Comparison of ENCODE assay signal across 1 cellular context in genomic region chr22:19986410-19987341, GRCh38.
A peak's percentile ranks its signal among the peaks of the same experiment; 100 is the strongest.
TF ChIP-seq lines count a peak whose summit lies in the region.

No MANE protein-coding gene starts in this region.

TF ChIP-seq in SK-N-SH, 30 proteins besides CTCF, POLR2A, EP300 and RAD21 (continued from another document):
- TF ChIP-seq, protein P1, sequence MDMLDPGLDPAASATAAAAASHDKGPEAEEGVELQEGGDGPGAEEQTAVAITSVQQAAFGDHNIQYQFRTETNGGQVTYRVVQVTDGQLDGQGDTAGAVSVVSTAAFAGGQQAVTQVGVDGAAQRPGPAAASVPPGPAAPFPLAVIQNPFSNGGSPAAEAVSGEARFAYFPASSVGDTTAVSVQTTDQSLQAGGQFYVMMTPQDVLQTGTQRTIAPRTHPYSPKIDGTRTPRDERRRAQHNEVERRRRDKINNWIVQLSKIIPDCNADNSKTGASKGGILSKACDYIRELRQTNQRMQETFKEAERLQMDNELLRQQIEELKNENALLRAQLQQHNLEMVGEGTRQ (IDR thresholded peaks at IDR 0.05; ENCODE audit: borderline replicate concordance, low read depth, low read length), result peak; percentile 64
- TF ChIP-seq USF1 (IDR thresholded peaks at IDR 0.05; ENCODE audit: borderline replicate concordance, low read depth) (peak; percentile 83), REST (IDR thresholded peaks at IDR 0.05; ENCODE audit: low read depth, low read length) (0 out of 2 replicates have a peak, but pooled peaks have one; percentile 34), FOXM1 (IDR thresholded peaks at IDR 0.05; ENCODE audit: low read depth) (no peak), MEF2A (IDR thresholded peaks at IDR 0.05; ENCODE audit: borderline replicate concordance, low read depth) (no peak), NFIC (IDR thresholded peaks at IDR 0.05; ENCODE audit: borderline replicate concordance) (peak; percentile 38), POLR2AphosphoS5 (IDR thresholded peaks at IDR 0.05; ENCODE audit: low read depth, low read length) (peak; percentile 53; the same call in 1 of the 2 replicates), YY1 (IDR thresholded peaks at IDR 0.05; ENCODE audit: low read depth) (peak; percentile 58; the same call in 1 of the 2 replicates), NRF1 (IDR thresholded peaks at IDR 0.05; ENCODE audit: low read depth, low read length) (no peak), TAF1 (IDR thresholded peaks at IDR 0.05; ENCODE audit: borderline replicate concordance, low read depth, low read length) (peak; percentile 49)
- TF ChIP-seq, protein P2, sequence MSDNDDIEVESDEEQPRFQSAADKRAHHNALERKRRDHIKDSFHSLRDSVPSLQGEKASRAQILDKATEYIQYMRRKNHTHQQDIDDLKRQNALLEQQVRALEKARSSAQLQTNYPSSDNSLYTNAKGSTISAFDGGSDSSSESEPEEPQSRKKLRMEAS (IDR thresholded peaks at IDR 0.05; ENCODE audit: low read depth), result 0 out of 2 replicates have a peak, but pooled peaks have one; percentile 24
TF ChIP-seq in SK-N-SH: peak in this region for 9.
